Comparison of ENCODE assay signal across 1 cellular context in the genomic region with DNA sequence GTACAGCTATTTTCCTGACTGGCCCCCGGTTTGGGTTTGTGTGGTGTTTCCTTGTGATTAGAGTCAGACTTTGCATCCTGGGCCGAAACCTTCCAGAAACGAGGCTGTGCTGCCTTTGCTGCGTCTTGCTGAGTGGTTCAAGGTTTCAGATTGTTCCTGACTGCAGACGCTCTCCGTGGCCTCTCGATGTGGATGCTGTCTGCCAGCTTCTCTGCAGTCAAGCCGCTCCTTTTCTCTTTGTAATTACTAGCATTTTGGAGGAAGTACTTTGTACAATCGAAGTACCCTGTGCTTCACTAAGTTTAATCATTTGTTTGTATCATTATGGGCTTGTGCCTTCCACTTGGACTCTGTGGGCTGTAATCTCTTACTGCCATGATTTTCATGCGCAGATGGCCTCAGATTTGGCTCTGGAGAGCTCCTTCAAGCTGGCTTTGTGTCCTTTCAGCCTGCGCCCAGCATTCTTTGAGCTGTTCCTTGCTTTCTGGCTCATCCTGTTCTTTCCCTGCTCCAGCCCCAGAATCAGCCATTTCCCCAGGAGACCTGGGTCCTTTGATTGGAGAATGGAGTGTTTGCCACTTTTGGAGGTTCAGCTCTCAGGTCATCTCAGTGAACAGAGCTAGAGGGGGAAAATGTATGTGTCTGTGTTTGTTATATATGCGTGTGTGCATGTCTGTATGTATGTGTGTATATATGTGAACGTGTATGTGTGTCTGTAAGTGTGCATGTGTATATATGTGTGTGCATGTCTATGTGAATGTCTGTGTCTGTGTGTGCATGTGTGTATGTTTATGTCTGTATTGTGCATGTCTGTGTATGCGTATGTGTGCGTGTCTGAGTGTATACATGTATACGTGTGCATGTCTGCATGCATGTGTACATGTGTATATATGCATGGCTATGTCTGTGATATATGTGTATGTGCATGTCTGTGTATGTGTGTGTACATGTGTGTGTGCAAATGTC.
TF ChIP-seq lines count a peak whose summit lies in the region.

No MANE protein-coding gene starts in this region.

TF ChIP-seq in HCT116, 20 proteins besides CTCF, POLR2A, EP300 and RAD21 (continued from another document):
- TF ChIP-seq CEBPB (IDR thresholded peaks at IDR 0.05; ENCODE audit: low read depth) (no peak), ZNF274 (IDR thresholded peaks at IDR 0.05; ENCODE audit: low read depth, low read length) (no peak), ZFX (IDR thresholded peaks at IDR 0.05) (no peak), TCF7L2 (IDR thresholded peaks at IDR 0.05; ENCODE audit: borderline replicate concordance, extremely low read depth, insufficient read depth, insufficient read length) (no peak)
